23 cellular contexts compared by ENCODE assay signal in the genomic region with DNA sequence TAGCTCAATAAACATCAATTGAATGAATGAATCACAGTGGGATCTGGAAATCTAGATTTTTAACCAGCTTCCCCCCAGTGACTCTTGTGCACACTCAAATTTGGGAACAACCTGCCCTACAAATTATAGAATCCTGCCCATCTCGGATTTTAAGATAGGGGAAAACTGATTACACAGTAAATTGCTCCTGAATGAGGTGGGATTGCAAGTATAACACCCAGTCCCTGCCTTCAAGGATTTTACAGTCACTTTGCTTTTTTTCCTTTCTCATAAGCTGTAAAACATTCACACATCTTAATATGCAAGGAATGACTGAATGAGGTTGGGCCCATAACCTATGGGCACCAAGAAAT. TPM values are rescaled to one million over a fixed set of nuclear protein-coding genes. Genes with fewer than 3 reads are reported as not detected.
"Had no signal": no experiment of that assay in that cellular context is flagged by ENCODE, and none has a peak within 500 bp of the region (broad histone marks: within the 10 kb centered on the region; RNA-seq: fewer than 3 reads in every experiment).

No MANE protein-coding gene starts in this region.

- H3K36me3 ChIP-seq: left lung, ovary, sigmoid colon, spleen, suprapubic skin, thoracic aorta, tibial artery had no signal

- H3K4me3 ChIP-seq: left lung, lung, ovary, sigmoid colon, spleen, suprapubic skin, thoracic aorta, tibial artery had no signal

- H3K9me3 ChIP-seq: left lung, ovary, sigmoid colon, suprapubic skin, thoracic aorta, tibial artery had no signal

- DNase-seq: hippocampal formation; kidney glomerular epithelial cell; left cardiac atrium; mesendoderm; naive thymus-derived CD4-positive, alpha-beta T cell; ovary; retina; right cardiac atrium; sigmoid colon; spleen; stimulated activated CD4-positive, alpha-beta T cell treated with anti-CD3 and anti-CD28 coated beads, Interleukin-4, amount 100 ng/mL, for 24 hours; stimulated activated naive CD4-positive, alpha-beta T cell; tibial artery had no signal

- H3K27me3 ChIP-seq: left lung, ovary, sigmoid colon, spleen, suprapubic skin, tibial artery had no signal

- H3K4me1 ChIP-seq: sigmoid colon, suprapubic skin, tibial artery had no signal

- H3K27ac ChIP-seq: ovary, sigmoid colon, spleen, suprapubic skin, thoracic aorta, tibial artery had no signal

- ATAC-seq: left cardiac atrium; naive thymus-derived CD4-positive, alpha-beta T cell; natural killer cell treated with Interleukin-12 subunit alpha and Interleukin-12 subunit beta and Interleukin-15 and Interleukin-18, amount 100 ng/mL, for 72 hours; right cardiac atrium; stimulated activated effector memory CD8-positive, alpha-beta T cell treated with anti-CD3 and anti-CD28 coated beads, Interleukin-12 subunit alpha, Interleukin-12 subunit beta, amount 100 ng/mL, for 72 hours had no signal

RNA-seq across cellular contexts. Expression of a gene that starts 48.5 kb away (rescaled TPM):
- total RNA-seq: left lung; mononuclear cell; myocyte; naive thymus-derived CD4-positive, alpha-beta T cell; omental fat pad; pulmonary artery endothelial cell; right cardiac atrium; thoracic aorta had no signal
